8 cellular contexts compared by ENCODE assay signal in genomic region chr15:101200181-101200580, GRCh38. TPM values are rescaled to one million over a fixed set of nuclear protein-coding genes. Genes with fewer than 3 reads are reported as not detected.
DNase-seq lines count a peak whose midpoint lies in the region; FAIRE-seq and TF ChIP-seq lines count a peak whose summit lies in the region.
"Had no signal": no experiment of that assay in that cellular context is flagged by ENCODE, and none has a peak within 500 bp of the region (broad histone marks: within the 10 kb centered on the region; RNA-seq: fewer than 3 reads in every experiment).

No MANE protein-coding gene starts in this region.

- H3K27ac ChIP-seq in RWPE1: peak overlapping the region; percentile 97
- peak overlapping the region; percentile 41 to 42 for H3K27ac ChIP-seq in esophagus (ENCODE audit: low read depth in 2 of 2, low read length in 1 of 2)
- peak overlapping the region in 20 of 21 experiments; percentile 30 to 82 (median 68) for H3K27ac ChIP-seq in skin epidermis

- H3K4me1 ChIP-seq in esophagus (ENCODE audit: control insufficient read depth in 2 of 2, insufficient read depth in 2 of 2, low read length in 1 of 2): peaks cover 7 to 8% of the 10 kb centered on the region in 2 donors

- no peaks in the 10 kb centered on the region for H3K9me3 ChIP-seq in esophagus (ENCODE audit: control insufficient read depth in 2 of 2, insufficient read depth in 1 of 2, low read depth in 1 of 2, low read length in 1 of 2)

- FAIRE-seq in GM12891 (lab: Jason Lieb, UNC): peak; percentile 5
- FAIRE-seq: TTC549 had no signal

- TF ChIP-seq CTCF in RWPE1 (conservative IDR thresholded peaks at IDR 0.05; ENCODE audit: low read depth): no peak

- 77 to 82% methylated on average over 9 of the region's 9 CpGs for WGBS in esophagus, 2 donors

- H3K36me3 ChIP-seq in esophagus (ENCODE audit: control insufficient read depth in 2 of 2, insufficient read depth in 2 of 2, low read length in 1 of 2): no peaks in the 10 kb centered on the region

- no peak for TF ChIP-seq POLR2A in GM12891 (IDR thresholded peaks at IDR 0.05; ENCODE audit: low read depth, low read length)

- intact Hi-C loops in posterior cingulate gyrus (cut with DNase I): no loop called here

- DNase-seq in GM12891 (ENCODE audit: insufficient read length, low spot score) (no peak), RWPE1 (ENCODE audit: low spot score) (no peak), A172 (ENCODE audit: low spot score) (no peak), nucleus accumbens (lab: John Stamatoyannopoulos, UW) (no peak), posterior cingulate gyrus (no peak)

- no peaks in the 10 kb centered on the region for H3K27me3 ChIP-seq in esophagus (ENCODE audit: control insufficient read depth in 1 of 2, insufficient read depth in 2 of 2, low read length in 2 of 2)

- POLR2A ChIA-PET in RWPE1 (lab: Yijun Ruan, JAX; ENCODE audit: low non-redundant PET): no interaction called here

- H3K4me3 ChIP-seq in esophagus (ENCODE audit: low read depth in 1 of 2, low read length in 2 of 2) (no peak overlapping the region), skin epidermis (no peak overlapping the region)

- CTCF ChIA-PET in RWPE1 (lab: Yijun Ruan, JAX): no interaction called here

TF ChIP-seq in GM12891, 5 proteins besides CTCF, POLR2A, EP300 and RAD21:
- no peak for TF ChIP-seq POU2F2 (IDR thresholded peaks at IDR 0.05; ENCODE audit: low read depth, low read length)
- no peak for TF ChIP-seq SPI1 (IDR thresholded peaks at IDR 0.05; ENCODE audit: low read depth, low read length)
- no peak for TF ChIP-seq POLR2AphosphoS5 (IDR thresholded peaks at IDR 0.05; ENCODE audit: low read depth, low read length)
- TF ChIP-seq TAF1 (IDR thresholded peaks at IDR 0.05; ENCODE audit: low read depth, low read length): no peak
- no peak for TF ChIP-seq PAX5 (IDR thresholded peaks at IDR 0.05; ENCODE audit: insufficient read depth, low read length, severe bottlenecking)
TF ChIP-seq in GM12891: peak in this region for 0.

RNA-seq across cellular contexts. Expression of gene CHSY1, which starts 51.7 kb away (rescaled TPM):
- polyA plus RNA-seq in GM12891 (2012; ENCODE audit: low read depth, missing spikeins): 5.6 TPM
- polyA plus RNA-seq in esophagus: 1 to 10 TPM; 3.3 to 5.2 TPM
- total RNA-seq in A172 (2014; rRNA removed; shearing (Covaris generic)): 21.9 and 22.4 TPM in 2 replicates

Comparison
In these comparisons a context has a peak if more than half of its experiments do, and no peak if none do; other contexts are left out.
1. H3K27ac ChIP-seq: peak in every context shown above with its lines; median percentile 97 in RWPE1; 68 in skin epidermis; 42 in esophagus.